Comparison of ENCODE assay signal across 8 cellular contexts in genomic region chr11:46308632-46309419, GRCh38. TPM values are rescaled to one million over a fixed set of nuclear protein-coding genes. Genes with fewer than 3 reads are reported as not detected.
A peak's percentile ranks its signal among the peaks of the same experiment; 100 is the strongest.
DNase-seq lines count a peak whose midpoint lies in the region; ATAC-seq and TF ChIP-seq lines count a peak whose summit lies in the region.

No MANE protein-coding gene starts in this region.

- H3K36me3 ChIP-seq in CD4-positive, alpha-beta memory T cell (ENCODE audit: insufficient read depth, low read length), result no peaks in the 10 kb centered on the region

- no peaks in the 10 kb centered on the region for H3K27me3 ChIP-seq in CD4-positive, alpha-beta memory T cell (ENCODE audit: insufficient read depth, low read length)

- H3K36me3 Mint-ChIP-seq in CD4-positive, alpha-beta memory T cell, result no peaks in the 10 kb centered on the region
- no peaks in the 10 kb centered on the region for H3K36me3 Mint-ChIP-seq in WTC11

- H3K9me3 Mint-ChIP-seq in CD4-positive, alpha-beta memory T cell, result no peaks in the 10 kb centered on the region
- no peaks in the 10 kb centered on the region for H3K9me3 Mint-ChIP-seq in WTC11

- no peak overlapping the region for H3K4me3 Mint-ChIP-seq in CD4-positive, alpha-beta memory T cell
- H3K4me3 Mint-ChIP-seq in WTC11, result no peak overlapping the region

- no peaks in the 10 kb centered on the region for H3K9me3 ChIP-seq in CD4-positive, alpha-beta memory T cell (ENCODE audit: control insufficient read depth in 1 of 2, low read length in 2 of 2)

- no peak overlapping the region for H3K27ac ChIP-seq in CD4-positive, alpha-beta memory T cell (ENCODE audit: low read depth, low read length)

- peaks cover 4 to 11% (median 6%) of the 10 kb centered on the region in 4 donors for H3K4me1 Mint-ChIP-seq in CD4-positive, alpha-beta memory T cell
- H3K4me1 Mint-ChIP-seq in WTC11, result peaks cover 19% of the 10 kb centered on the region

- POLR2A ChIA-PET in CD4-positive, alpha-beta memory T cell (lab: Charles Lee; ENCODE audit: partially characterized antibody), result interaction anchor here (0.6 to 1.6 kb wide), 2 partner anchors 10 to 182 kb away, joined by 3 to 4 read pairs; no protein-coding TSS in a partner anchor
- POLR2A ChIA-PET in WTC11 (lab: Charles Lee), result interaction anchor here (0.8 to 2.4 kb wide), 4 partner anchors 13 to 69 kb away, joined by 4 to 13 read pairs (median 8); no protein-coding TSS in a partner anchor

- CTCF ChIA-PET in CD4-positive, alpha-beta memory T cell (lab: Charles Lee; ENCODE audit: partially characterized antibody), result interaction anchor here (1.0 to 13.6 kb wide), 26 partner anchors 9 to 344 kb away, joined by 3 to 279 read pairs (median 6); partner anchors contain the start of genes CREB3L1 and DGKZ
- CTCF ChIA-PET in WTC11 (lab: Charles Lee), result interaction anchor here (0.6 to 11.4 kb wide), 22 partner anchors 9 to 172 kb away, joined by 3 to 242 read pairs (median 5); partner anchors contain the start of gene CREB3L1

- no peak overlapping the region for H3K4me3 ChIP-seq in CD4-positive, alpha-beta memory T cell (ENCODE audit: low read length in 2 of 2)
- no peak overlapping the region for H3K4me3 ChIP-seq in cardiac fibroblast (replicated peaks in 1 of 2; ENCODE audit: low read depth in 2 of 2, low read length in 2 of 2)

- no peaks in the 10 kb centered on the region for H3K27me3 Mint-ChIP-seq in CD4-positive, alpha-beta memory T cell
- H3K27me3 Mint-ChIP-seq in WTC11 (ENCODE audit: low read depth), result no peaks in the 10 kb centered on the region; the same call in 1 of the 2 replicates

- TF ChIP-seq CTCF in WTC11 (IDR thresholded peaks at IDR 0.05) (peak; percentile 85), cardiac fibroblast (IDR thresholded peaks at IDR 0.05; ENCODE audit: low read depth, low read length) (peak; percentile 88)

- peaks cover 6% of the 10 kb centered on the region for H3K4me1 ChIP-seq in CD4-positive, alpha-beta memory T cell (ENCODE audit: insufficient read depth, low read length)

- DNase-seq in CD4-positive, alpha-beta memory T cell, result peak; percentile 44 to 61 (median 53)
- DNase-seq in NCI-H2029 treated with DMSO at 0.1 percent for 48 hours (lab: John Stamatoyannopoulos, UW) (peak; percentile 51), WTC11 (ENCODE audit: low spot score) (peak; percentile 87), cardiac fibroblast (ENCODE audit: low read depth in 2 of 2) (peak; percentile 79), kidney tubule cell (ENCODE audit: low spot score) (peak; percentile 74)
- peak; percentile 60 to 67 for DNase-seq in stimulated activated CD4-positive, alpha-beta T cell treated with anti-CD3 and anti-CD28 coated beads, Interleukin-2, amount 100 ng/mL, for 48 hours

- ATAC-seq in GM21576 (IDR thresholded peaks at IDR 0.05; ENCODE audit: unreplicated experiment) (peak; percentile 47), WTC11 (peak; percentile 85), HG03439 (IDR thresholded peaks at IDR 0.05; ENCODE audit: unreplicated experiment) (no peak)

- H3K27ac Mint-ChIP-seq in CD4-positive, alpha-beta memory T cell, result peak overlapping the region in 1 of 7 donors; percentile 69
- 0 out of 2 replicates have a peak overlapping the region, but pooled peaks have one; percentile 27 for H3K27ac Mint-ChIP-seq in WTC11

- intact Hi-C loops in CD4-positive, alpha-beta memory T cell (cut with micrococcal nuclease), result loop anchor here (1.0 to 5.0 kb wide), 5 partner anchors 58 to 538 kb away; no protein-coding TSS in a partner anchor

TF ChIP-seq in WTC11, 78 proteins besides CTCF, POLR2A, EP300 and RAD21 (continues in another document):
- 0 out of 2 replicates have a peak, but pooled peaks have one; percentile 25 for TF ChIP-seq SP1 (CRISPR knock-in tag; conservative IDR thresholded peaks at IDR 0.05)
- no peak for TF ChIP-seq ZNF121 (CRISPR knock-in tag; IDR thresholded peaks at IDR 0.05)
- TF ChIP-seq TCF7 (CRISPR knock-in tag; IDR thresholded peaks at IDR 0.05; ENCODE audit: low read depth), result no peak
- no peak for TF ChIP-seq AFF4 (CRISPR knock-in tag; IDR thresholded peaks at IDR 0.05; ENCODE audit: borderline replicate concordance)
- no peak for TF ChIP-seq MAX (CRISPR knock-in tag; IDR thresholded peaks at IDR 0.05)
- TF ChIP-seq, protein P1, sequence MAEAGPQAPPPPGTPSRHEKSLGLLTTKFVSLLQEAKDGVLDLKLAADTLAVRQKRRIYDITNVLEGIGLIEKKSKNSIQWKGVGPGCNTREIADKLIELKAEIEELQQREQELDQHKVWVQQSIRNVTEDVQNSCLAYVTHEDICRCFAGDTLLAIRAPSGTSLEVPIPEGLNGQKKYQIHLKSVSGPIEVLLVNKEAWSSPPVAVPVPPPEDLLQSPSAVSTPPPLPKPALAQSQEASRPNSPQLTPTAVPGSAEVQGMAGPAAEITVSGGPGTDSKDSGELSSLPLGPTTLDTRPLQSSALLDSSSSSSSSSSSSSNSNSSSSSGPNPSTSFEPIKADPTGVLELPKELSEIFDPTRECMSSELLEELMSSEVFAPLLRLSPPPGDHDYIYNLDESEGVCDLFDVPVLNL (CRISPR knock-in tag; IDR thresholded peaks at IDR 0.05; ENCODE audit: borderline replicate concordance, low read depth), result no peak
- TF ChIP-seq STAT6 (CRISPR knock-in tag; conservative IDR thresholded peaks at IDR 0.05; ENCODE audit: low read depth), result no peak
- TF ChIP-seq ATF1 (CRISPR knock-in tag; IDR thresholded peaks at IDR 0.05), result no peak
- TF ChIP-seq HMGXB4 (CRISPR knock-in tag; IDR thresholded peaks at IDR 0.05), result 0 out of 2 replicates have a peak, but pooled peaks have one; percentile 53

RNA-seq across cellular contexts. Expression of gene CREB3L1, which starts 31.4 kb away (rescaled TPM):
- total RNA-seq in CD4-positive, alpha-beta memory T cell, result not detected
- not detected for polyA plus RNA-seq in CD4-positive, alpha-beta memory T cell
- total RNA-seq in WTC11 (2021), result 10.9 to 12.6 TPM (median 11.4 TPM) in 3 replicates

RNA-seq across cellular contexts. Expression of gene DGKZ, which starts 38.4 kb away (rescaled TPM):
- total RNA-seq in CD4-positive, alpha-beta memory T cell, result 100 to 1,000 TPM; 230 to 235 TPM
- polyA plus RNA-seq in CD4-positive, alpha-beta memory T cell, result 10 to 100 TPM; 34.8 to 78.9 TPM
- 107 to 139 TPM (median 115 TPM) in 3 replicates for total RNA-seq in WTC11 (2021)

Comparison
In these comparisons a context has a peak if more than half of its experiments do, and no peak if none do; other contexts are left out.
1. RNA of gene CREB3L1, which starts 31.4 kb away (total RNA-seq): 10.9 to 12.6 TPM in WTC11; not detected in CD4-positive, alpha-beta memory T cell; every median in the first group is over 10 times any median in the second.
2. Peak in every context shown above with its lines, with median percentiles within 50 percentile points of each other: DNase-seq.